ENCODE assay signal across 28 cellular contexts in the genomic region with DNA sequence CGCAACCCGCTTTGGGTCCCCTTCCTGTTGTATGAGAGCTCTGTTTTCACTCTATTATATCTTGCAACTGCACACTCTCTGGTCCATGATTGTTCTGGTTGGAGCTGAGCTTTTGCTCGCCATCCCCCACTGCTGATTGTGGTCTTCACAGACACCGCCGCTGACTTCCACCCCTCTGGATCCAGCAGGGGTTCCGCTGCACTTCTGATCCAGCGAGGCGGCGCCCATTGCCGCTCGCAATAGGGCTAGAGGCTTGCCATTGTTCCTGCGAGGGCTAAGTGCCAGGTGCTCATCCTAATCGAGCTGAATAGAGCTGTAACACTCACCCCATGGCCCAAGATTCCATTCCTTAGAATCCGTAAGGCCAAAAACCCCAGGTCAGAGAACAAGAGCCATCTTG.
"Had no signal": no experiment of that assay in that cellular context is flagged by ENCODE, and none has a peak within 500 bp of the region (broad histone marks: within the 10 kb centered on the region; RNA-seq: fewer than 3 reads in every experiment).

No MANE protein-coding gene starts in this region.

- DNase-seq: Karpas-422, KBM-7, MM.1S, MV-4-11, NCI-H1092, NCI-H1105, NCI-H1436, NCI-H146, NCI-H1694, NCI-H187, NCI-H1930, NCI-H2029 treated with DMSO at 0.1 percent for 48 hours, NCI-H2081 treated with DMSO at 0.1 percent for 48 hours, NCI-H2171 treated with DMSO at 0.1 percent for 48 hours, NCI-H345, NCI-H446, NCI-H510A treated with DMSO at 0.1 percent for 48 hours, NCI-H524 treated with DMSO at 0.1 percent for 48 hours, NCI-H526 treated with DMSO at 0.1 percent for 48 hours, NCI-H774, OCI-M1, PC-3, Peyer's patch, Right ventricle myocardium superior, RPMI8226, SHP77 treated with DMSO at 0.1 percent for 48 hours, SK-N-SH, SW 1271 had no signal
